Comparison of ENCODE assay signal across 13 cellular contexts in genomic region chr12:52566847-52567291, GRCh38. TPM values are rescaled to one million over a fixed set of nuclear protein-coding genes. Genes with fewer than 3 reads are reported as not detected.
DNase-seq lines count a peak whose midpoint lies in the region; ATAC-seq lines count a peak whose summit lies in the region.
"Had no signal": no experiment of that assay in that cellular context is flagged by ENCODE, and none has a peak within 500 bp of the region (broad histone marks: within the 10 kb centered on the region; RNA-seq: fewer than 3 reads in every experiment).

No MANE protein-coding gene starts in this region.

- H3K14ac ChIP-seq in mesenchymal stem cell (ENCODE audit: low read length in 2 of 2): no peak overlapping the region

- no peak overlapping the region for H4K91ac ChIP-seq in mesenchymal stem cell (ENCODE audit: low read length)

- H2AFZ ChIP-seq in mesenchymal stem cell (ENCODE audit: low read depth, low read length): peak overlapping the region; percentile 18

- H3K36me3 ChIP-seq in mesenchymal stem cell (ENCODE audit: control insufficient read depth in 1 of 2, insufficient read depth in 2 of 2, low read depth in 1 of 2, low read length in 2 of 2): no peaks in the 10 kb centered on the region
- H3K36me3 ChIP-seq: adrenal gland had no signal

- no peak overlapping the region for H2AK5ac ChIP-seq in mesenchymal stem cell (ENCODE audit: low read length, severe bottlenecking)

- H3K4me1 ChIP-seq in mesenchymal stem cell (ENCODE audit: control insufficient read depth, insufficient read depth, low read depth, low read length): no peaks in the 10 kb centered on the region
- H3K4me1 ChIP-seq: adrenal gland, psoas muscle had no signal

- no peak overlapping the region for H3K27ac ChIP-seq in mesenchymal stem cell (ENCODE audit: low read length, poor library complexity, severe bottlenecking)
- H3K27ac ChIP-seq: adrenal gland, psoas muscle had no signal

- no peak overlapping the region for H2BK15ac ChIP-seq in mesenchymal stem cell (ENCODE audit: low read depth, poor library complexity, severe bottlenecking)

- ATAC-seq in HG03378 (IDR thresholded peaks at IDR 0.05; ENCODE audit: unreplicated experiment): no peak
- no peak for ATAC-seq in HG03139 (IDR thresholded peaks at IDR 0.05; ENCODE audit: unreplicated experiment)
- ATAC-seq: psoas muscle had no signal

- no peaks in the 10 kb centered on the region for H3K9me3 ChIP-seq in mesenchymal stem cell (ENCODE audit: control insufficient read depth, low read length)
- H3K9me3 ChIP-seq: adrenal gland, psoas muscle had no signal

- H3K18ac ChIP-seq in mesenchymal stem cell (ENCODE audit: low read depth in 1 of 2, low read length in 2 of 2): no peak overlapping the region

- no peak overlapping the region for H2BK5ac ChIP-seq in mesenchymal stem cell (ENCODE audit: low read depth, low read length, poor library complexity, severe bottlenecking)

- H4K8ac ChIP-seq in mesenchymal stem cell (ENCODE audit: low read length): no peak overlapping the region

- H3K4ac ChIP-seq in mesenchymal stem cell (ENCODE audit: low read depth in 1 of 2, low read length in 2 of 2): no peak overlapping the region

- peak; percentile 27 to 41 for DNase-seq in activated CD8-positive, alpha-beta memory T cell treated with anti-CD3 and anti-CD28 coated beads for 4 hours (ENCODE audit: low read depth in 2 of 2)
- DNase-seq in activated CD8-positive, alpha-beta memory T cell treated with anti-CD3 and anti-CD28 coated beads for 24 hours: no peak
- DNase-seq in activated CD8-positive, alpha-beta memory T cell treated with anti-CD3 and anti-CD28 coated beads, Interleukin-2, amount 50 U/mL, for 4 hours: peak; percentile 36
- DNase-seq in mesenchymal stem cell: no peak
- DNase-seq in stimulated activated CD8-positive, alpha-beta memory T cell treated with anti-CD3 and anti-CD28 coated beads, Interleukin-7, amount 100 ng/mL, for 1 hour (ENCODE audit: low read depth in 2 of 2): peak; percentile 31 to 32
- DNase-seq in GF-D8 (lab: John Stamatoyannopoulos, UW): no peak
- DNase-seq: activated T-cell treated with anti-CD3 and anti-CD28 coated beads for 4 hours, OCI-M1, psoas muscle had no signal

- no peak overlapping the region for H3K4me2 ChIP-seq in mesenchymal stem cell (ENCODE audit: low read length, poor library complexity, severe bottlenecking)

- H3K23ac ChIP-seq in mesenchymal stem cell (ENCODE audit: low read length in 2 of 2): no peak overlapping the region

- H3K79me1 ChIP-seq in mesenchymal stem cell (replicated peaks; ENCODE audit: low read length, poor library complexity, severe bottlenecking): no peaks in the 10 kb centered on the region

- WGBS in mesenchymal stem cell: 70% methylated on average over 8 of the region's 8 CpGs

- no peak overlapping the region for H2BK120ac ChIP-seq in mesenchymal stem cell (ENCODE audit: low read depth, low read length)

- H2BK12ac ChIP-seq in mesenchymal stem cell (ENCODE audit: low read length in 2 of 2): no peak overlapping the region

- H3K9ac ChIP-seq in mesenchymal stem cell (ENCODE audit: low read length): no peak overlapping the region

- peaks cover 39 to 95% of the 10 kb centered on the region in 2 experiments for H3K27me3 ChIP-seq in mesenchymal stem cell (ENCODE audit: control insufficient read depth in 1 of 2, insufficient read depth in 1 of 2, low read length in 2 of 2)
- H3K27me3 ChIP-seq: adrenal gland had no signal

- H3K4me3 ChIP-seq in mesenchymal stem cell (ENCODE audit: insufficient read depth in 1 of 2, low read depth in 1 of 2, low read length in 2 of 2): no peak overlapping the region
- H3K4me3 ChIP-seq: adrenal gland, psoas muscle had no signal

RNA-seq across cellular contexts. Expression of gene KRT74, which starts 6.8 kb away (rescaled TPM):
- not detected for polyA plus RNA-seq in mesenchymal stem cell (2013, experiment 1 of 2)
- polyA plus RNA-seq in mesenchymal stem cell (2013, experiment 2 of 2): not detected
- polyA plus RNA-seq: adrenal gland, AG04450, psoas muscle had no signal

RNA-seq across cellular contexts. Expression of gene KRT71, which starts 13.9 kb away (rescaled TPM):
- not detected for polyA plus RNA-seq in mesenchymal stem cell (2013, experiment 1 of 2)
- polyA plus RNA-seq in mesenchymal stem cell (2013, experiment 2 of 2): not detected
- polyA plus RNA-seq: adrenal gland, AG04450, psoas muscle had no signal

RNA-seq across cellular contexts. Expression of gene KRT72, which starts 34.4 kb away (rescaled TPM):
- not detected for polyA plus RNA-seq in mesenchymal stem cell (2013, experiment 1 of 2)
- polyA plus RNA-seq in mesenchymal stem cell (2013, experiment 2 of 2): 0.01 TPM
- polyA plus RNA-seq: AG04450, psoas muscle had no signal

RNA-seq across cellular contexts. Expression of gene KRT5, which starts 46.7 kb away (rescaled TPM):
- polyA plus RNA-seq in mesenchymal stem cell (2013, experiment 1 of 2): not detected
- polyA plus RNA-seq in mesenchymal stem cell (2013, experiment 2 of 2): not detected
- polyA plus RNA-seq: AG04450 had no signal

RNA-seq across cellular contexts. Expression of gene KRT73, which starts 51.5 kb away (rescaled TPM):
- polyA plus RNA-seq in mesenchymal stem cell (2013, experiment 1 of 2): not detected
- polyA plus RNA-seq in mesenchymal stem cell (2013, experiment 2 of 2): not detected
- polyA plus RNA-seq: AG04450, psoas muscle had no signal

Comparison
In these comparisons a context has a peak if more than half of its experiments do, and no peak if none do; other contexts are left out.
1. DNase-seq: peak in activated CD8-positive, alpha-beta memory T cell treated with anti-CD3 and anti-CD28 coated beads for 4 hours (2 of 2), activated CD8-positive, alpha-beta memory T cell treated with anti-CD3 and anti-CD28 coated beads, Interleukin-2, amount 50 U/mL, for 4 hours (single experiment) and stimulated activated CD8-positive, alpha-beta memory T cell treated with anti-CD3 and anti-CD28 coated beads, Interleukin-7, amount 100 ng/mL, for 1 hour (2 of 2); none in activated CD8-positive, alpha-beta memory T cell treated with anti-CD3 and anti-CD28 coated beads for 24 hours (single experiment), mesenchymal stem cell (single experiment) and GF-D8 (single experiment).